In genomic region chr19:11738746-11739620, GRCh38 we compare ENCODE assay signal across 8 cellular contexts. TPM values are rescaled to one million over a fixed set of nuclear protein-coding genes. Genes with fewer than 3 reads are reported as not detected.
A peak's percentile ranks its signal among the peaks of the same experiment; 100 is the strongest.
DNase-seq lines count a peak whose midpoint lies in the region; ATAC-seq and TF ChIP-seq lines count a peak whose summit lies in the region.

Gene ZNF823 (minus strand): TSS chr19:11738946. CDS start chr19:11738819, 127 bp downstream.

- H3K4me3 ChIP-seq in LNCaP clone FGC (ENCODE audit: low read depth, low read length) (peak within 1 kb of the TSS; percentile 84), fibroblast of the aortic adventitia (ENCODE audit: low read depth, low read length) (peak within 1 kb of the TSS; percentile 86)

- TF ChIP-seq CTCF in LNCaP clone FGC (IDR thresholded peaks at IDR 0.05; ENCODE audit: control insufficient read depth, extremely low read depth, insufficient read depth) (no peak), fibroblast of the aortic adventitia (IDR thresholded peaks at IDR 0.05; ENCODE audit: insufficient read depth, low read length) (no peak)

- H3K36me3 Mint-ChIP-seq in natural killer cell treated with Interleukin-12 subunit alpha and Interleukin-12 subunit beta and Interleukin-15 and Interleukin-18, amount 100 ng/mL, for 72 hours: no peaks in the 10 kb centered on the region

- ATAC-seq in natural killer cell treated with Interleukin-12 subunit alpha and Interleukin-12 subunit beta and Interleukin-15 and Interleukin-18, amount 100 ng/mL, for 72 hours: peak; percentile 99 to 100

- DNase-seq in ELF-1 (ENCODE audit: low read depth, low spot score): peak; percentile 99
- DNase-seq in H4 (ENCODE audit: low spot score): peak; percentile 97
- DNase-seq in LNCaP clone FGC (ENCODE audit: low read depth): peak; percentile 98
- DNase-seq in RPMI8226: peak; percentile 98
- DNase-seq in activated effector memory CD4-positive, alpha-beta T cell treated with Interleukin-2 at 50 U/mL for 16 hours: peak; percentile 94
- peak; percentile 97 for DNase-seq in fibroblast of the aortic adventitia (ENCODE audit: low read depth)
- DNase-seq in natural killer cell treated with Interleukin-12 subunit alpha and Interleukin-12 subunit beta and Interleukin-15 and Interleukin-18, amount 100 ng/mL, for 72 hours (ENCODE audit: low spot score): peak; percentile 97
- DNase-seq in stimulated activated naive CD4-positive, alpha-beta T cell treated with Interleukin-2 at 50 U/mL for 16 hours (lab: John Stamatoyannopoulos, UW): peak; percentile 95

- H3K4me1 Mint-ChIP-seq in natural killer cell treated with Interleukin-12 subunit alpha and Interleukin-12 subunit beta and Interleukin-15 and Interleukin-18, amount 100 ng/mL, for 72 hours (ENCODE audit: low read depth in 2 of 2): peaks cover 14 to 20% of the 10 kb centered on the region in 2 donors

- H3K27ac Mint-ChIP-seq in natural killer cell treated with Interleukin-12 subunit alpha and Interleukin-12 subunit beta and Interleukin-15 and Interleukin-18, amount 100 ng/mL, for 72 hours: peak within 1 kb of the TSS; percentile 65 to 90

- H3K9me3 Mint-ChIP-seq in natural killer cell treated with Interleukin-12 subunit alpha and Interleukin-12 subunit beta and Interleukin-15 and Interleukin-18, amount 100 ng/mL, for 72 hours: no peaks in the 10 kb centered on the region

- peak within 1 kb of the TSS; percentile 97 for H3K4me3 Mint-ChIP-seq in natural killer cell treated with Interleukin-12 subunit alpha and Interleukin-12 subunit beta and Interleukin-15 and Interleukin-18, amount 100 ng/mL, for 72 hours

- H3K27me3 Mint-ChIP-seq in natural killer cell treated with Interleukin-12 subunit alpha and Interleukin-12 subunit beta and Interleukin-15 and Interleukin-18, amount 100 ng/mL, for 72 hours: peaks cover 5 to 6% of the 10 kb centered on the region in 2 donors

RNA-seq across cellular contexts. Expression of gene ZNF823, which starts in this region (rescaled TPM):
- total RNA-seq in H4 (2014; rRNA removed; shearing (Covaris generic)): 4.0 and 7.3 TPM in 2 replicates
- 2.6 and 4.1 TPM in 2 replicates for total RNA-seq in fibroblast of the aortic adventitia (ENCODE audit: low replicate concordance)
- total RNA-seq in natural killer cell treated with Interleukin-12 subunit alpha and Interleukin-12 subunit beta and Interleukin-15 and Interleukin-18, amount 100 ng/mL, for 72 hours: 1 to 10 TPM; 2.8 to 3.2 TPM

Comparison
In these comparisons a context has a peak if more than half of its experiments do, and no peak if none do; other contexts are left out.
1. Peak in every context shown above with its lines: DNase-seq, ATAC-seq and H3K4me3 ChIP-seq.